In the genomic region with DNA sequence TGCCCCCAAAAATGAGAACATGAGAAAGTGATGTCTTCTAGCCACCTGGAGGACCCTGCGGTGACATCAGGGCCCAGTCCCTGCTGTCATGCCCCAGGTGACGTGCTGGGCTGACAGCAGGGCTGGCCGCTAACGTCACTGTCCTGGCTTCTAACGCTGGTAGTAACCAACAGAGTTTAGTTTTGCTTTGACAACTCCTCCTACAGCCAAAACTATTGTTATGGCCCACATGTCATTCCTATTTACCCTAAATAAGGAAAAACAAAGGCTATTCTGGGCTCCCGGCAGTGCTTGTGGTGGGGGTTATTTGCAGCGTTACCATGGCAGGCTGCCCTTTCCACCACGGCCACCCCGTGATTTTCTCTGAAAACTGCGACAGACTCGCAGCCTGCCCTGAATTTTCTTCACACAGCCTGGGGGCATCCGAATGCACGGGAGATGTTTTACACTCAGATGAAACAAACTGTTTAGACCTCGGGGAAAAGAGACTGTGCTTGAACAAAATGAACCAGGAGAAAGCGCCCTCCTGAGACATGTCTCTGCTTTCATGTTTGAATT, we compare ENCODE assay signal across 8 cellular contexts.
DNase-seq lines count a peak whose midpoint lies in the region; ATAC-seq and TF ChIP-seq lines count a peak whose summit lies in the region.

No MANE protein-coding gene starts in this region.

- peak overlapping the region; percentile 6 for H3K4me3 ChIP-seq in fibroblast of mammary gland (ENCODE audit: control insufficient read depth, low read depth, low read length)

- no peak for TF ChIP-seq CTCF in fibroblast of mammary gland (conservative IDR thresholded peaks at IDR 0.05; ENCODE audit: control insufficient read depth, insufficient read depth, low read depth, low read length)

- DNase-seq in GM03348 (ENCODE audit: low spot score) (peak; percentile 43), T-helper 17 cell (peak in 1 of 3 donors; percentile 30), fibroblast of mammary gland (ENCODE audit: low read depth) (peak; percentile 39), nucleus accumbens (lab: John Stamatoyannopoulos, UW) (peak in 40 of 56 donors; percentile 23 to 89 (median 74))
- DNase-seq in stimulated activated CD4-positive, alpha-beta T cell treated with anti-CD3 and anti-CD28 coated beads, Interleukin-2, amount 100 ng/mL, for 24 hours: no peak

- no peaks in the 10 kb centered on the region for H3K27me3 Mint-ChIP-seq in T-helper 17 cell

- H3K36me3 Mint-ChIP-seq in T-helper 17 cell (ENCODE audit: low read depth): no peaks in the 10 kb centered on the region

- no peaks in the 10 kb centered on the region for H3K9me3 ChIP-seq in T-helper 17 cell (ENCODE audit: control insufficient read depth, low read length, poor library complexity, severe bottlenecking)

- peak overlapping the region; percentile 99 for H3K27ac Mint-ChIP-seq in T-helper 17 cell

- peak; percentile 33 for ATAC-seq in HG02610 (IDR thresholded peaks at IDR 0.05; ENCODE audit: unreplicated experiment)
- ATAC-seq in T-helper 17 cell: peak; percentile 37
- ATAC-seq in HG02623 (IDR thresholded peaks at IDR 0.05; ENCODE audit: unreplicated experiment): no peak
- ATAC-seq in HG02970 (IDR thresholded peaks at IDR 0.05; ENCODE audit: low FRiP score, unreplicated experiment): no peak

- H3K4me3 Mint-ChIP-seq in T-helper 17 cell: peak overlapping the region; percentile 94

- peaks cover 60% of the 10 kb centered on the region for H3K4me1 Mint-ChIP-seq in T-helper 17 cell

Comparison
In these comparisons a context has a peak if more than half of its experiments do, and no peak if none do; other contexts are left out.
1. DNase-seq: peak in GM03348 (single experiment), fibroblast of mammary gland (single experiment) and nucleus accumbens (40 of 56); none in stimulated activated CD4-positive, alpha-beta T cell treated with anti-CD3 and anti-CD28 coated beads, Interleukin-2, amount 100 ng/mL, for 24 hours (0 of 2).
2. ATAC-seq: peak in HG02610 (single experiment) and T-helper 17 cell (single experiment); none in HG02623 (single experiment) and HG02970 (single experiment).